ENCODE assay signal across 1 cellular context in the genomic region with DNA sequence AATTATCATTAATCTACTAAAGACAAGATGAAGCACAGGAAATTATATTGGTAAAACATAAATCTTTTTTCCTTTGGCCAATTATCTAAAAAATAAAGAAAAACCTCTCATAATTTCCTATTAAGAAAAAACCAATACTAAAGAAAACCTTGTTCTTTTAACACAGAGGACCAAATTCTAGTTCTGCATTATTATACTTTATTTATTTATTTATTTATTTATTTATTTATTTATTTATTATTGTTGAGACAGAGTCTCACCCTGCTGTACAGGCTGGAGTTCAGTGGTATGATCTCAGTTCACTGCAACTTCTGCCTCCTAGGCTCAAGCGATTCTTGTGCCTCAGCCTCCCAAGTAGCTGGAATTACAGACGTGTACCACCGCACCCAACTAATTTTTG.
A peak's percentile ranks its signal among the peaks of the same experiment; 100 is the strongest.
TF ChIP-seq lines count a peak whose summit lies in the region.

No MANE protein-coding gene starts in this region.

TF ChIP-seq in HEK293, 187 proteins besides CTCF, POLR2A, EP300 and RAD21 (continued from another document and continues in another):
- no peak for TF ChIP-seq ZNF544 (tag by site-specific recombination; IDR thresholded peaks at IDR 0.05)
- no peak for TF ChIP-seq SCRT2 (tag by site-specific recombination; IDR thresholded peaks at IDR 0.05)
- no peak for TF ChIP-seq MEIS1 (CRISPR knock-in tag; IDR thresholded peaks at IDR 0.05; ENCODE audit: borderline replicate concordance)
- no peak for TF ChIP-seq ZNF362 (tag by site-specific recombination; IDR thresholded peaks at IDR 0.05)
- TF ChIP-seq ZNF2 (tag by site-specific recombination; IDR thresholded peaks at IDR 0.05): no peak
- TF ChIP-seq ZNF175 (tag by site-specific recombination; IDR thresholded peaks at IDR 0.05): no peak
- no peak for TF ChIP-seq GFI1B (tag by site-specific recombination; IDR thresholded peaks at IDR 0.05)
- TF ChIP-seq ZNF670 (tag by site-specific recombination; IDR thresholded peaks at IDR 0.05; ENCODE audit: low read depth): no peak
- TF ChIP-seq, protein P1, sequence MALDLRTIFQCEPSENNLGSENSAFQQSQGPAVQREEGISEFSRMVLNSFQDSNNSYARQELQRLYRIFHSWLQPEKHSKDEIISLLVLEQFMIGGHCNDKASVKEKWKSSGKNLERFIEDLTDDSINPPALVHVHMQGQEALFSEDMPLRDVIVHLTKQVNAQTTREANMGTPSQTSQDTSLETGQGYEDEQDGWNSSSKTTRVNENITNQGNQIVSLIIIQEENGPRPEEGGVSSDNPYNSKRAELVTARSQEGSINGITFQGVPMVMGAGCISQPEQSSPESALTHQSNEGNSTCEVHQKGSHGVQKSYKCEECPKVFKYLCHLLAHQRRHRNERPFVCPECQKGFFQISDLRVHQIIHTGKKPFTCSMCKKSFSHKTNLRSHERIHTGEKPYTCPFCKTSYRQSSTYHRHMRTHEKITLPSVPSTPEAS (tag by site-specific recombination; IDR thresholded peaks at IDR 0.05): no peak
- no peak for TF ChIP-seq ZNF707 (tag by site-specific recombination; IDR thresholded peaks at IDR 0.05)
- TF ChIP-seq ZNF549 (tag by site-specific recombination; IDR thresholded peaks at IDR 0.05): no peak
- TF ChIP-seq OSR2 (tag by site-specific recombination; IDR thresholded peaks at IDR 0.05): no peak
- TF ChIP-seq BCL11A (tag by site-specific recombination; IDR thresholded peaks at IDR 0.05; ENCODE audit: low read depth): no peak
- no peak for TF ChIP-seq ZNF791 (tag by site-specific recombination; IDR thresholded peaks at IDR 0.05)
- TF ChIP-seq ZEB2 (tag by site-specific recombination; IDR thresholded peaks at IDR 0.05): no peak
- TF ChIP-seq, protein P2, sequence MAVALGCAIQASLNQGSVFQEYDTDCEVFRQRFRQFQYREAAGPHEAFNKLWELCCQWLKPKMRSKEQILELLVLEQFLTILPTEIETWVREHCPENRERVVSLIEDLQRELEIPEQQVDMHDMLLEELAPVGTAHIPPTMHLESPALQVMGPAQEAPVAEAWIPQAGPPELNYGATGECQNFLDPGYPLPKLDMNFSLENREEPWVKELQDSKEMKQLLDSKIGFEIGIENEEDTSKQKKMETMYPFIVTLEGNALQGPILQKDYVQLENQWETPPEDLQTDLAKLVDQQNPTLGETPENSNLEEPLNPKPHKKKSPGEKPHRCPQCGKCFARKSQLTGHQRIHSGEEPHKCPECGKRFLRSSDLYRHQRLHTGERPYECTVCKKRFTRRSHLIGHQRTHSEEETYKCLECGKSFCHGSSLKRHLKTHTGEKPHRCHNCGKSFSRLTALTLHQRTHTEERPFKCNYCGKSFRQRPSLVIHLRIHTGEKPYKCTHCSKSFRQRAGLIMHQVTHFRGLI (tag by site-specific recombination; IDR thresholded peaks at IDR 0.05): no peak
- no peak for TF ChIP-seq ZNF223 (tag by site-specific recombination; IDR thresholded peaks at IDR 0.05)
- TF ChIP-seq ZNF221 (tag by site-specific recombination; IDR thresholded peaks at IDR 0.05; ENCODE audit: borderline replicate concordance): no peak
- TF ChIP-seq ZFHX2 (tag by site-specific recombination; conservative IDR thresholded peaks at IDR 0.05): no peak
- peak; percentile 79; the same call in 1 of the 2 replicates for TF ChIP-seq AEBP2 (tag by site-specific recombination; IDR thresholded peaks at IDR 0.05; ENCODE audit: borderline replicate concordance)
- no peak for TF ChIP-seq ZBTB48 (tag by site-specific recombination; IDR thresholded peaks at IDR 0.05)
- no peak for TF ChIP-seq SP7 (tag by site-specific recombination; IDR thresholded peaks at IDR 0.05)
- no peak for TF ChIP-seq ZNF211 (tag by site-specific recombination; IDR thresholded peaks at IDR 0.05; ENCODE audit: low read depth)
- TF ChIP-seq ZNF146 (tag by site-specific recombination; IDR thresholded peaks at IDR 0.05): no peak
- TF ChIP-seq ZNF133 (tag by site-specific recombination; IDR thresholded peaks at IDR 0.05): no peak
- TF ChIP-seq ZSCAN5A (tag by site-specific recombination; IDR thresholded peaks at IDR 0.05): no peak
- TF ChIP-seq ZNF837 (tag by site-specific recombination; IDR thresholded peaks at IDR 0.05): no peak
- TF ChIP-seq ZNF660 (tag by site-specific recombination; IDR thresholded peaks at IDR 0.05): no peak
- TF ChIP-seq, protein P3, sequence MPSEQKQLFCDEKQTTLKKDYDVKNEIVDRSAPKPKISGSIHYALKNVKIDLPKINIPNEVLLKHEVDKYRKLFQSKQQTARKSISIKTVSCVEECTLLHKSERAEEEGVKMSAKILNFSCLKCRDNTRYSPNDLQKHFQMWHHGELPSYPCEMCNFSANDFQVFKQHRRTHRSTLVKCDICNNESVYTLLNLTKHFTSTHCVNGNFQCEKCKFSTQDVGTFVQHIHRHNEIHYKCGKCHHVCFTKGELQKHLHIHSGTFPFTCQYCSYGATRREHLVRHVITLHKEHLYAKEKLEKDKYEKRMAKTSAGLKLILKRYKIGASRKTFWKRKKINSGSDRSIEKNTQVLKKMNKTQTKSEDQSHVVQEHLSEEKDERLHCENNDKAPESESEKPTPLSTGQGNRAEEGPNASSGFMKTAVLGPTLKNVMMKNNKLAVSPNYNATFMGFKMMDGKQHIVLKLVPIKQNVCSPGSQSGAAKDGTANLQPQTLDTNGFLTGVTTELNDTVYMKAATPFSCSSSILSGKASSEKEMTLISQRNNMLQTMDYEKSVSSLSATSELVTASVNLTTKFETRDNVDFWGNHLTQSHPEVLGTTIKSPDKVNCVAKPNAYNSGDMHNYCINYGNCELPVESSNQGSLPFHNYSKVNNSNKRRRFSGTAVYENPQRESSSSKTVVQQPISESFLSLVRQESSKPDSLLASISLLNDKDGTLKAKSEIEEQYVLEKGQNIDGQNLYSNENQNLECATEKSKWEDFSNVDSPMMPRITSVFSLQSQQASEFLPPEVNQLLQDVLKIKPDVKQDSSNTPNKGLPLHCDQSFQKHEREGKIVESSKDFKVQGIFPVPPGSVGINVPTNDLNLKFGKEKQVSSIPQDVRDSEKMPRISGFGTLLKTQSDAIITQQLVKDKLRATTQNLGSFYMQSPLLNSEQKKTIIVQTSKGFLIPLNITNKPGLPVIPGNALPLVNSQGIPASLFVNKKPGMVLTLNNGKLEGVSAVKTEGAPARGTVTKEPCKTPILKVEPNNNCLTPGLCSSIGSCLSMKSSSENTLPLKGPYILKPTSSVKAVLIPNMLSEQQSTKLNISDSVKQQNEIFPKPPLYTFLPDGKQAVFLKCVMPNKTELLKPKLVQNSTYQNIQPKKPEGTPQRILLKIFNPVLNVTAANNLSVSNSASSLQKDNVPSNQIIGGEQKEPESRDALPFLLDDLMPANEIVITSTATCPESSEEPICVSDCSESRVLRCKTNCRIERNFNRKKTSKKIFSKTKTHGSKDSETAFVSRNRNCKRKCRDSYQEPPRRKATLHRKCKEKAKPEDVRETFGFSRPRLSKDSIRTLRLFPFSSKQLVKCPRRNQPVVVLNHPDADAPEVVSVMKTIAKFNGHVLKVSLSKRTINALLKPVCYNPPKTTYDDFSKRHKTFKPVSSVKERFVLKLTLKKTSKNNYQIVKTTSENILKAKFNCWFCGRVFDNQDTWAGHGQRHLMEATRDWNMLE (tag by site-specific recombination; conservative IDR thresholded peaks at IDR 0.05; ENCODE audit: low read depth): peak; percentile 77
- TF ChIP-seq RBAK (tag by site-specific recombination; IDR thresholded peaks at IDR 0.05): no peak
- TF ChIP-seq ZNF391 (tag by site-specific recombination; IDR thresholded peaks at IDR 0.05; ENCODE audit: borderline replicate concordance, low read depth): no peak
- no peak for TF ChIP-seq KLF7 (tag by site-specific recombination; IDR thresholded peaks at IDR 0.05; ENCODE audit: borderline replicate concordance)
- TF ChIP-seq ZNF654 (tag by site-specific recombination; IDR thresholded peaks at IDR 0.05; ENCODE audit: low read depth): 0 out of 2 replicates have a peak, but pooled peaks have one; percentile 24
- TF ChIP-seq ZBTB21 (tag by site-specific recombination; IDR thresholded peaks at IDR 0.05): no peak
- no peak for TF ChIP-seq ZNF624 (tag by site-specific recombination; IDR thresholded peaks at IDR 0.05)
- TF ChIP-seq, protein P4, sequence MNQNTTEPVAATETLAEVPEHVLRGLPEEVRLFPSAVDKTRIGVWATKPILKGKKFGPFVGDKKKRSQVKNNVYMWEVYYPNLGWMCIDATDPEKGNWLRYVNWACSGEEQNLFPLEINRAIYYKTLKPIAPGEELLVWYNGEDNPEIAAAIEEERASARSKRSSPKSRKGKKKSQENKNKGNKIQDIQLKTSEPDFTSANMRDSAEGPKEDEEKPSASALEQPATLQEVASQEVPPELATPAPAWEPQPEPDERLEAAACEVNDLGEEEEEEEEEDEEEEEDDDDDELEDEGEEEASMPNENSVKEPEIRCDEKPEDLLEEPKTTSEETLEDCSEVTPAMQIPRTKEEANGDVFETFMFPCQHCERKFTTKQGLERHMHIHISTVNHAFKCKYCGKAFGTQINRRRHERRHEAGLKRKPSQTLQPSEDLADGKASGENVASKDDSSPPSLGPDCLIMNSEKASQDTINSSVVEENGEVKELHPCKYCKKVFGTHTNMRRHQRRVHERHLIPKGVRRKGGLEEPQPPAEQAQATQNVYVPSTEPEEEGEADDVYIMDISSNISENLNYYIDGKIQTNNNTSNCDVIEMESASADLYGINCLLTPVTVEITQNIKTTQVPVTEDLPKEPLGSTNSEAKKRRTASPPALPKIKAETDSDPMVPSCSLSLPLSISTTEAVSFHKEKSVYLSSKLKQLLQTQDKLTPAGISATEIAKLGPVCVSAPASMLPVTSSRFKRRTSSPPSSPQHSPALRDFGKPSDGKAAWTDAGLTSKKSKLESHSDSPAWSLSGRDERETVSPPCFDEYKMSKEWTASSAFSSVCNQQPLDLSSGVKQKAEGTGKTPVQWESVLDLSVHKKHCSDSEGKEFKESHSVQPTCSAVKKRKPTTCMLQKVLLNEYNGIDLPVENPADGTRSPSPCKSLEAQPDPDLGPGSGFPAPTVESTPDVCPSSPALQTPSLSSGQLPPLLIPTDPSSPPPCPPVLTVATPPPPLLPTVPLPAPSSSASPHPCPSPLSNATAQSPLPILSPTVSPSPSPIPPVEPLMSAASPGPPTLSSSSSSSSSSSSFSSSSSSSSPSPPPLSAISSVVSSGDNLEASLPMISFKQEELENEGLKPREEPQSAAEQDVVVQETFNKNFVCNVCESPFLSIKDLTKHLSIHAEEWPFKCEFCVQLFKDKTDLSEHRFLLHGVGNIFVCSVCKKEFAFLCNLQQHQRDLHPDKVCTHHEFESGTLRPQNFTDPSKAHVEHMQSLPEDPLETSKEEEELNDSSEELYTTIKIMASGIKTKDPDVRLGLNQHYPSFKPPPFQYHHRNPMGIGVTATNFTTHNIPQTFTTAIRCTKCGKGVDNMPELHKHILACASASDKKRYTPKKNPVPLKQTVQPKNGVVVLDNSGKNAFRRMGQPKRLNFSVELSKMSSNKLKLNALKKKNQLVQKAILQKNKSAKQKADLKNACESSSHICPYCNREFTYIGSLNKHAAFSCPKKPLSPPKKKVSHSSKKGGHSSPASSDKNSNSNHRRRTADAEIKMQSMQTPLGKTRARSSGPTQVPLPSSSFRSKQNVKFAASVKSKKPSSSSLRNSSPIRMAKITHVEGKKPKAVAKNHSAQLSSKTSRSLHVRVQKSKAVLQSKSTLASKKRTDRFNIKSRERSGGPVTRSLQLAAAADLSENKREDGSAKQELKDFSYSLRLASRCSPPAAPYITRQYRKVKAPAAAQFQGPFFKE (tag by site-specific recombination; IDR thresholded peaks at IDR 0.05; ENCODE audit: borderline replicate concordance): no peak
- peak; percentile 85; the same call in 1 of the 2 replicates for TF ChIP-seq ZNF354C (tag by site-specific recombination; IDR thresholded peaks at IDR 0.05; ENCODE audit: borderline replicate concordance, low read depth)
- TF ChIP-seq PRDM6 (tag by site-specific recombination; IDR thresholded peaks at IDR 0.05): no peak
- TF ChIP-seq HOXC10 (CRISPR knock-in tag; IDR thresholded peaks at IDR 0.05): no peak
- TF ChIP-seq MYNN (tag by site-specific recombination; IDR thresholded peaks at IDR 0.05; ENCODE audit: borderline replicate concordance): no peak
- TF ChIP-seq ZNF626 (tag by site-specific recombination; IDR thresholded peaks at IDR 0.05): no peak
- TF ChIP-seq ZNF596 (tag by site-specific recombination; IDR thresholded peaks at IDR 0.05): no peak
